In the genomic region with DNA sequence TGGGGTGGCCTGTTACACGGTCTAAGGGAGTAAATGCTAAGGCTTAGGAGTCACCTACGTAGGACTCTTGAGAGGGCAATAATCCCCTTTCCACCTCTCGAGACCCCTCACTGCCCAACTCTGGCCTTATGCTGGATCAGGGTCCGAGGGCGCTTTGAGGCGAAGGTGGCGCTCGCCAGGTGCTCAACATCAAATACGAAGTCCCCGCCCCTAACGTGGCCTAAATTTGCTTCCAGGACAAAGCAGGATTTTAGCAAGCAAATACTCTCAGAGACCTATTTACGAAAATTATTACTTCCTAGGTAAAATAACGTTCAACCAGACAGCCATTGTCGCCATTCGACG, we compare ENCODE assay signal across 8 cellular contexts. TPM values are rescaled to one million over a fixed set of nuclear protein-coding genes. Genes with fewer than 3 reads are reported as not detected.
DNase-seq lines count a peak whose midpoint lies in the region; ATAC-seq and TF ChIP-seq lines count a peak whose summit lies in the region.

No MANE protein-coding gene starts in this region.

- WGBS in ectodermal cell, 2 experiments, result 7 to 10% methylated on average over 16 of the region's 16 CpGs

- H3K4me1 ChIP-seq in CD4-positive, CD25-positive, alpha-beta regulatory T cell (ENCODE audit: control insufficient read depth, insufficient read depth, low read length, poor library complexity, severe bottlenecking), result peaks cover 49% of the 10 kb centered on the region
- H3K4me1 ChIP-seq in Loucy (ENCODE audit: insufficient read depth, low read length, poor library complexity, severe bottlenecking) (peaks cover 39% of the 10 kb centered on the region), ectodermal cell (ENCODE audit: control insufficient read depth, insufficient read depth, low read length) (peaks cover 23% of the 10 kb centered on the region)

- peaks cover 7% of the 10 kb centered on the region for H3K27me3 Mint-ChIP-seq in CD4-positive, CD25-positive, alpha-beta regulatory T cell
- no peaks in the 10 kb centered on the region for H3K27me3 Mint-ChIP-seq in neural crest cell (ENCODE audit: low read depth)

- H3K4me1 Mint-ChIP-seq in CD4-positive, CD25-positive, alpha-beta regulatory T cell, result peaks cover 8 to 64% (median 40%) of the 10 kb centered on the region in 4 donors
- H3K4me1 Mint-ChIP-seq in neural crest cell, result peaks cover 51% of the 10 kb centered on the region

- H3K79me2 ChIP-seq in Loucy (ENCODE audit: insufficient read depth, low read length), result peaks cover 41% of the 10 kb centered on the region

- H3K9me3 Mint-ChIP-seq in CD4-positive, CD25-positive, alpha-beta regulatory T cell, result no peaks in the 10 kb centered on the region
- H3K9me3 Mint-ChIP-seq in neural crest cell, result no peaks in the 10 kb centered on the region

- no peak for DNase-seq in CD4-positive, CD25-positive, alpha-beta regulatory T cell
- DNase-seq in neural crest cell (ENCODE audit: low read depth, low spot score) (no peak), left lobe of liver (ENCODE audit: low spot score) (no peak)

- ATAC-seq in CD4-positive, CD25-positive, alpha-beta regulatory T cell (ENCODE audit: low read depth in 2 of 2), result no peak
- ATAC-seq in HG03280 (IDR thresholded peaks at IDR 0.05; ENCODE audit: unreplicated experiment) (no peak), GM19395 (IDR thresholded peaks at IDR 0.05; ENCODE audit: unreplicated experiment) (no peak), HG03159 (IDR thresholded peaks at IDR 0.05; ENCODE audit: unreplicated experiment) (no peak), left lobe of liver (no peak)

- peak overlapping the region; percentile 82 for H3K9ac ChIP-seq in Loucy (ENCODE audit: low read depth, low read length, poor library complexity, severe bottlenecking)

- H3K27ac ChIP-seq in CD4-positive, CD25-positive, alpha-beta regulatory T cell (ENCODE audit: insufficient read depth, low read length, poor library complexity, severe bottlenecking), result peak overlapping the region; percentile 100
- peak overlapping the region; percentile 18 for H3K27ac ChIP-seq in ectodermal cell (ENCODE audit: insufficient read depth, low read depth, low read length, poor library complexity, severe bottlenecking)

- TF ChIP-seq CTCF in Loucy (conservative IDR thresholded peaks at IDR 0.05; ENCODE audit: low read length) (peak; percentile 23; the same call in 1 of the 2 replicates), neural crest cell (conservative IDR thresholded peaks at IDR 0.05) (no peak)

- H3K9me3 ChIP-seq in CD4-positive, CD25-positive, alpha-beta regulatory T cell (ENCODE audit: control insufficient read depth in 2 of 2, low read length in 2 of 2), result no peaks in the 10 kb centered on the region
- no peaks in the 10 kb centered on the region for H3K9me3 ChIP-seq in Loucy (ENCODE audit: insufficient read depth, low read depth, low read length)
- H3K9me3 ChIP-seq in ectodermal cell (ENCODE audit: control insufficient read depth, low read length), result no peaks in the 10 kb centered on the region

- peak overlapping the region; percentile 97 to 100 (median 99) for H3K27ac Mint-ChIP-seq in CD4-positive, CD25-positive, alpha-beta regulatory T cell
- H3K27ac Mint-ChIP-seq in neural crest cell (ENCODE audit: unreplicated experiment), result peak overlapping the region; percentile 96

- H3K9me2 ChIP-seq in Loucy (replicated peaks; ENCODE audit: low read depth, low read length), result no peaks in the 10 kb centered on the region

- H4K20me1 ChIP-seq in Loucy (ENCODE audit: insufficient read depth, low read length, poor library complexity, severe bottlenecking), result peaks cover 17% of the 10 kb centered on the region

- H2AFZ ChIP-seq in Loucy (ENCODE audit: low read length), result peak overlapping the region; percentile 88

- no peaks in the 10 kb centered on the region for H3K36me3 ChIP-seq in CD4-positive, CD25-positive, alpha-beta regulatory T cell (ENCODE audit: control insufficient read depth, insufficient read depth, low read length)
- H3K36me3 ChIP-seq in Loucy (ENCODE audit: insufficient read depth, low read length) (no peaks in the 10 kb centered on the region), ectodermal cell (ENCODE audit: control insufficient read depth, insufficient read depth, low read length) (no peaks in the 10 kb centered on the region)

- no peaks in the 10 kb centered on the region for H3K27me3 ChIP-seq in CD4-positive, CD25-positive, alpha-beta regulatory T cell (ENCODE audit: control insufficient read depth, insufficient read depth, low read length)
- H3K27me3 ChIP-seq in Loucy (ENCODE audit: insufficient read depth, low read length, poor library complexity, severe bottlenecking) (no peaks in the 10 kb centered on the region), ectodermal cell (ENCODE audit: control insufficient read depth, insufficient read depth, low read length, poor library complexity, severe bottlenecking) (peaks cover 4% of the 10 kb centered on the region)

- peak overlapping the region; percentile 91 for H3K4me3 ChIP-seq in CD4-positive, CD25-positive, alpha-beta regulatory T cell (ENCODE audit: low read depth, low read length)
- H3K4me3 ChIP-seq in Loucy (ENCODE audit: low read length, poor library complexity, severe bottlenecking) (peak overlapping the region; percentile 78), ectodermal cell (ENCODE audit: insufficient read depth, low read depth, low read length) (peak overlapping the region; percentile 85)

- peaks cover 15% of the 10 kb centered on the region for H3K36me3 Mint-ChIP-seq in CD4-positive, CD25-positive, alpha-beta regulatory T cell
- no peaks in the 10 kb centered on the region for H3K36me3 Mint-ChIP-seq in neural crest cell (ENCODE audit: low read depth)

- H3K4me3 Mint-ChIP-seq in CD4-positive, CD25-positive, alpha-beta regulatory T cell, result peak overlapping the region; percentile 92 to 99 (median 99)
- H3K4me3 Mint-ChIP-seq in neural crest cell, result peak overlapping the region; percentile 98

- peak overlapping the region; percentile 71 for H3K4me2 ChIP-seq in Loucy (ENCODE audit: low read depth, low read length, poor library complexity, severe bottlenecking)

- no peaks in the 10 kb centered on the region for H3F3A ChIP-seq in Loucy (ENCODE audit: low read depth)

RNA-seq across cellular contexts. Expression of a gene that starts 0.4 kb away (rescaled TPM):
- total RNA-seq in CD4-positive, CD25-positive, alpha-beta regulatory T cell, result 75.1 TPM
- polyA plus RNA-seq in CD4-positive, CD25-positive, alpha-beta regulatory T cell, result 10 to 100 TPM; 43.3 to 55.1 (median 49.7) TPM
- 35.9 TPM for polyA plus RNA-seq in ectodermal cell (2013, experiment 1 of 4)
- 38.6 TPM for polyA plus RNA-seq in ectodermal cell (2013, experiment 2 of 4)
- polyA plus RNA-seq in ectodermal cell (2013, experiment 3 of 4), result 25.1 TPM
- polyA plus RNA-seq in ectodermal cell (2013, experiment 4 of 4), result 29.8 TPM
- total RNA-seq in neural crest cell, result 36.2 and 36.5 TPM in 2 replicates
- 47.2 TPM for total RNA-seq in left lobe of liver

RNA-seq across cellular contexts. Expression of a gene that starts 50.3 kb away (rescaled TPM):
- not detected for total RNA-seq in CD4-positive, CD25-positive, alpha-beta regulatory T cell
- polyA plus RNA-seq in CD4-positive, CD25-positive, alpha-beta regulatory T cell, result not detected
- polyA plus RNA-seq in ectodermal cell (2013, experiment 1 of 4), result not detected
- not detected for polyA plus RNA-seq in ectodermal cell (2013, experiment 2 of 4)
- not detected for polyA plus RNA-seq in ectodermal cell (2013, experiment 3 of 4)
- polyA plus RNA-seq in ectodermal cell (2013, experiment 4 of 4), result not detected
- not detected in 2 replicates for total RNA-seq in neural crest cell
- total RNA-seq in left lobe of liver, result 3.0 TPM

RNA-seq across cellular contexts. Expression of a gene that starts 52.6 kb away (rescaled TPM):
- not detected for total RNA-seq in CD4-positive, CD25-positive, alpha-beta regulatory T cell
- polyA plus RNA-seq in CD4-positive, CD25-positive, alpha-beta regulatory T cell, result not detected
- polyA plus RNA-seq in ectodermal cell (2013, experiment 1 of 4), result not detected
- not detected for polyA plus RNA-seq in ectodermal cell (2013, experiment 2 of 4)
- polyA plus RNA-seq in ectodermal cell (2013, experiment 3 of 4), result not detected
- not detected for polyA plus RNA-seq in ectodermal cell (2013, experiment 4 of 4)
- total RNA-seq in neural crest cell, result not detected in 2 replicates
- total RNA-seq in left lobe of liver, result 1.9 TPM
